ENCODE assay signal across 14 cellular contexts in genomic region chr7:93146036-93146435, GRCh38. TPM values are rescaled to one million over a fixed set of nuclear protein-coding genes. Genes with fewer than 3 reads are reported as not detected.
DNase-seq lines count a peak whose midpoint lies in the region; ATAC-seq and TF ChIP-seq lines count a peak whose summit lies in the region.
"Had no signal": no experiment of that assay in that cellular context is flagged by ENCODE, and none has a peak within 500 bp of the region (broad histone marks: within the 10 kb centered on the region; RNA-seq: fewer than 3 reads in every experiment).

No MANE protein-coding gene starts in this region.

- peaks cover 32% of the 10 kb centered on the region for H3K36me3 Mint-ChIP-seq in activated CD4-positive, alpha-beta memory T cell treated with anti-CD3 and anti-CD28 coated beads, Interleukin-2, amount 10 ng/mL, durations not matched to agents 7 days and 5 days (ENCODE audit: low read depth)
- H3K36me3 Mint-ChIP-seq in activated CD4-positive, alpha-beta memory T cell treated with anti-CD3 and anti-CD28 coated beads for 36 hours = peaks cover 20% of the 10 kb centered on the region

- peaks cover 22% of the 10 kb centered on the region; the same call in 1 of the 2 replicates for H3K79me2 ChIP-seq in KMS-11 (ENCODE audit: insufficient read depth, low read depth)

- no peaks in the 10 kb centered on the region for H3K27me3 ChIP-seq in KMS-11 (ENCODE audit: insufficient read depth, low read depth)
- no peaks in the 10 kb centered on the region for H3K27me3 ChIP-seq in gastrocnemius medialis
- H3K27me3 ChIP-seq: SJSA1, tibial nerve had no signal

- H3K4me1 ChIP-seq in KMS-11 (ENCODE audit: low read depth, poor library complexity, severe bottlenecking) = peaks cover 27% of the 10 kb centered on the region
- peaks cover 9 to 10% of the 10 kb centered on the region in 2 donors for H3K4me1 ChIP-seq in gastrocnemius medialis

- H3K4me3 ChIP-seq in KMS-11 (IDR thresholded peaks at IDR 0.05; ENCODE audit: insufficient read depth, low read depth, low read length) (no peak overlapping the region), gastrocnemius medialis (peak overlapping the region in 1 of 4 donors; percentile 43)
- H3K4me3 ChIP-seq: SJSA1 had no signal

- no peaks in the 10 kb centered on the region for H3K9me3 ChIP-seq in gastrocnemius medialis
- H3K9me3 ChIP-seq: SJSA1 had no signal

- TF ChIP-seq CTCF in KMS-11 (conservative IDR thresholded peaks at IDR 0.05; ENCODE audit: low read depth, low read length) (no peak), gastrocnemius medialis (IDR thresholded peaks at IDR 0.05 in 4 of 5, conservative IDR thresholded peaks at IDR 0.05 in 1 of 5) (no peak)

- no peak for ATAC-seq in gastrocnemius medialis

- peak overlapping the region; percentile 69 for H3K27ac Mint-ChIP-seq in activated CD4-positive, alpha-beta memory T cell treated with anti-CD3 and anti-CD28 coated beads, Interleukin-2, amount 10 ng/mL, durations not matched to agents 7 days and 5 days
- no peak overlapping the region for H3K27ac Mint-ChIP-seq in activated CD4-positive, alpha-beta memory T cell treated with anti-CD3 and anti-CD28 coated beads for 36 hours

- peak overlapping the region; percentile 69; the same call in 1 of the 2 replicates for H3K9ac ChIP-seq in KMS-11

- POLR2A ChIA-PET in activated CD4-positive, alpha-beta memory T cell treated with anti-CD3 and anti-CD28 coated beads, Interleukin-2, amount 10 ng/mL, durations not matched to agents 7 days and 5 days (lab: Charles Lee) = interaction anchor here (0.7 to 2.6 kb wide), 5 partner anchors 9 to 618 kb away, joined by 3 to 46 read pairs (median 3); partner anchors contain the start of genes PEX1, RBM48, SAMD9 and VPS50
- POLR2A ChIA-PET in activated CD4-positive, alpha-beta memory T cell treated with anti-CD3 and anti-CD28 coated beads for 36 hours (lab: Charles Lee) = interaction anchor here (1.0 kb wide), 1 partner anchor 28 kb away, joined by 4 read pairs; the partner anchor contains the start of gene SAMD9

- H3K27ac ChIP-seq in KMS-11 (peak overlapping the region; percentile 82), gastrocnemius medialis (peak overlapping the region in 3 of 4 donors; percentile 57 to 65 (median 58))
- H3K27ac ChIP-seq: SJSA1 had no signal

- in situ Hi-C loops in gastrocnemius medialis (cut with MboI; ENCODE audit: low sequenced_read_pairs in 4 of 4) = no loop called here

- CTCF ChIA-PET in activated CD4-positive, alpha-beta memory T cell treated with anti-CD3 and anti-CD28 coated beads, Interleukin-2, amount 10 ng/mL, durations not matched to agents 7 days and 5 days (lab: Charles Lee) = interaction anchor here (0.6 to 2.5 kb wide), 2 partner anchors 8 to 82 kb away, joined by 3 to 8 read pairs; no protein-coding TSS in a partner anchor
- CTCF ChIA-PET in activated CD4-positive, alpha-beta memory T cell treated with anti-CD3 and anti-CD28 coated beads for 36 hours (lab: Charles Lee) = no interaction called here

- H3K27me3 Mint-ChIP-seq in activated CD4-positive, alpha-beta memory T cell treated with anti-CD3 and anti-CD28 coated beads, Interleukin-2, amount 10 ng/mL, durations not matched to agents 7 days and 5 days = no peaks in the 10 kb centered on the region
- no peaks in the 10 kb centered on the region for H3K27me3 Mint-ChIP-seq in activated CD4-positive, alpha-beta memory T cell treated with anti-CD3 and anti-CD28 coated beads for 36 hours

- H3K4me2 ChIP-seq in KMS-11 = peak overlapping the region; percentile 66

- H3K36me3 ChIP-seq in KMS-11 (ENCODE audit: insufficient read depth) (peaks cover 7% of the 10 kb centered on the region; the same call in 1 of the 2 replicates), gastrocnemius medialis (peaks cover 0 to 12% of the 10 kb centered on the region in 2 donors)

- no peaks in the 10 kb centered on the region for H4K20me1 ChIP-seq in KMS-11 (ENCODE audit: insufficient read depth)

- intact Hi-C loops in activated CD4-positive, alpha-beta memory T cell treated with anti-CD3 and anti-CD28 coated beads for 36 hours (cut with micrococcal nuclease) = loop anchor here (5.0 kb wide), 1 partner anchor 41 kb away; no protein-coding TSS in a partner anchor
- intact Hi-C loops in gastrocnemius medialis (cut with DNase I; ENCODE audit: low total_unique reads) = no loop called here

- peak overlapping the region; percentile 91 for H3K4me3 Mint-ChIP-seq in activated CD4-positive, alpha-beta memory T cell treated with anti-CD3 and anti-CD28 coated beads, Interleukin-2, amount 10 ng/mL, durations not matched to agents 7 days and 5 days
- no peak overlapping the region for H3K4me3 Mint-ChIP-seq in activated CD4-positive, alpha-beta memory T cell treated with anti-CD3 and anti-CD28 coated beads for 36 hours

- H3K9me3 Mint-ChIP-seq in activated CD4-positive, alpha-beta memory T cell treated with anti-CD3 and anti-CD28 coated beads, Interleukin-2, amount 10 ng/mL, durations not matched to agents 7 days and 5 days = peaks cover 3% of the 10 kb centered on the region
- no peaks in the 10 kb centered on the region for H3K9me3 Mint-ChIP-seq in activated CD4-positive, alpha-beta memory T cell treated with anti-CD3 and anti-CD28 coated beads for 36 hours

- TF ChIP-seq POLR2A in gastrocnemius medialis (IDR thresholded peaks at IDR 0.05) = no peak

- H3K4me1 Mint-ChIP-seq in activated CD4-positive, alpha-beta memory T cell treated with anti-CD3 and anti-CD28 coated beads, Interleukin-2, amount 10 ng/mL, durations not matched to agents 7 days and 5 days = peaks cover 45% of the 10 kb centered on the region
- H3K4me1 Mint-ChIP-seq in activated CD4-positive, alpha-beta memory T cell treated with anti-CD3 and anti-CD28 coated beads for 36 hours (ENCODE audit: low read depth) = peaks cover 27% of the 10 kb centered on the region

- DNase-seq in activated CD4-positive, alpha-beta memory T cell treated with anti-CD3 and anti-CD28 coated beads, Interleukin-2, amount 10 ng/mL, durations not matched to agents 7 days and 5 days = no peak
- DNase-seq in activated CD4-positive, alpha-beta memory T cell treated with anti-CD3 and anti-CD28 coated beads for 36 hours = no peak
- peak; percentile 77 to 79 for DNase-seq in dermis microvascular lymphatic vessel endothelial cell (ENCODE audit: low read depth in 2 of 2)
- no peak for DNase-seq in gastrocnemius medialis
- no peak for DNase-seq in mesenteric fat pad (ENCODE audit: low spot score)
- no peak for DNase-seq in NCI-H2196 treated with DMSO at 0.1 percent for 48 hours (lab: John Stamatoyannopoulos, UW; ENCODE audit: unreplicated experiment)
- DNase-seq in COR-L47 (lab: John Stamatoyannopoulos, UW) = no peak
- DNase-seq: effector memory CD4-positive, alpha-beta T cell; head of caudate nucleus; NCI-H1092 treated with DMSO at 0.1 percent for 48 hours; NCI-H510A treated with DMSO at 0.1 percent for 48 hours had no signal

- no peak overlapping the region for H2AFZ ChIP-seq in KMS-11 (ENCODE audit: low read depth)

RNA-seq across cellular contexts. Expression of gene SAMD9L, which starts 2.1 kb away (rescaled TPM):
- 100 to 1,000 TPM; 181 to 184 TPM for total RNA-seq in activated CD4-positive, alpha-beta memory T cell treated with anti-CD3 and anti-CD28 coated beads, Interleukin-2, amount 10 ng/mL, durations not matched to agents 7 days and 5 days
- total RNA-seq in activated CD4-positive, alpha-beta memory T cell treated with anti-CD3 and anti-CD28 coated beads for 36 hours = 10 to 100 TPM; 19.1 to 19.8 TPM
- 8.0 and 9.1 TPM in 2 replicates for total RNA-seq in dermis microvascular lymphatic vessel endothelial cell
- total RNA-seq in gastrocnemius medialis = 1 to 10 TPM; 1.2 to 7.6 (median 2.1) TPM
- total RNA-seq in mesenteric fat pad = 12.4 TPM

RNA-seq across cellular contexts. Expression of gene SAMD9, which starts 28.3 kb away (rescaled TPM):
- total RNA-seq in activated CD4-positive, alpha-beta memory T cell treated with anti-CD3 and anti-CD28 coated beads, Interleukin-2, amount 10 ng/mL, durations not matched to agents 7 days and 5 days = 10 to 100 TPM; 92.0 to 94.9 TPM
- 1 to 10 TPM; 6.9 to 7.2 TPM for total RNA-seq in activated CD4-positive, alpha-beta memory T cell treated with anti-CD3 and anti-CD28 coated beads for 36 hours
- total RNA-seq in dermis microvascular lymphatic vessel endothelial cell = 10.3 and 11.3 TPM in 2 replicates
- 1 to 10 TPM in 3 of 4 donors, under 1 TPM in 1; 0.89 to 1.7 (median 1.5) TPM for total RNA-seq in gastrocnemius medialis
- 7.7 TPM for total RNA-seq in mesenteric fat pad

Comparison
In these comparisons a context has a peak if more than half of its experiments do, and no peak if none do; other contexts are left out.
1. RNA of gene SAMD9L, which starts 2.1 kb away (total RNA-seq): 181 to 184 TPM in activated CD4-positive, alpha-beta memory T cell treated with anti-CD3 and anti-CD28 coated beads, Interleukin-2, amount 10 ng/mL, durations not matched to agents 7 days and 5 days; 19.1 to 19.8 TPM in activated CD4-positive, alpha-beta memory T cell treated with anti-CD3 and anti-CD28 coated beads for 36 hours, 12.4 TPM in mesenteric fat pad (single experiment), 8.0 to 9.1 TPM in dermis microvascular lymphatic vessel endothelial cell and 1.2 to 7.6 TPM in gastrocnemius medialis; every median in the first group is over 4 times any median in the second.
2. DNase-seq: peak in dermis microvascular lymphatic vessel endothelial cell (2 of 2); none in activated CD4-positive, alpha-beta memory T cell treated with anti-CD3 and anti-CD28 coated beads, Interleukin-2, amount 10 ng/mL, durations not matched to agents 7 days and 5 days (single experiment), activated CD4-positive, alpha-beta memory T cell treated with anti-CD3 and anti-CD28 coated beads for 36 hours (single experiment), gastrocnemius medialis (0 of 2), mesenteric fat pad (single experiment), NCI-H2196 treated with DMSO at 0.1 percent for 48 hours (single experiment) and COR-L47 (single experiment).